ENCODE assay signal across 8 cellular contexts in genomic region chr21:36319767-36320420, GRCh38. TPM values are rescaled to one million over a fixed set of nuclear protein-coding genes. Genes with fewer than 3 reads are reported as not detected.
DNase-seq lines count a peak whose midpoint lies in the region; ATAC-seq and TF ChIP-seq lines count a peak whose summit lies in the region.

TSS of gene MORC3 (plus strand) at chr21:36320197. CDS start at chr21:36320265, 68 bp downstream.

- peaks cover 0 to 3% (median 0%) of the 10 kb centered on the region in 6 donors for H3K9me3 Mint-ChIP-seq in immature natural killer cell

- peaks cover 11 to 20% (median 13%) of the 10 kb centered on the region in 3 donors for H3K27me3 Mint-ChIP-seq in immature natural killer cell (ENCODE audit: low read depth in 3 of 3)

- peak within 1 kb of the TSS; percentile 94 to 99 (median 97) for H3K27ac Mint-ChIP-seq in immature natural killer cell

- TF ChIP-seq CTCF in AG09309 (IDR thresholded peaks at IDR 0.05; ENCODE audit: control insufficient read depth, insufficient read depth, low read depth, low read length, missing control alignments), result no peak

- peaks cover 4 to 8% (median 8%) of the 10 kb centered on the region in 3 donors for H3K36me3 Mint-ChIP-seq in immature natural killer cell

- DNase-seq in AG09309 (ENCODE audit: low read depth) (peak; percentile 97), NCI-H345 treated with DMSO at 0.1 percent for 48 hours (lab: John Stamatoyannopoulos, UW; ENCODE audit: unreplicated experiment) (peak; percentile 99), immature natural killer cell (peak; percentile 96 to 97 (median 97)), smooth muscle cell of the brain vasculature (ENCODE audit: low read depth, low spot score) (peak; percentile 98)
- peak; percentile 93 to 96 (median 94) for DNase-seq in activated CD4-positive, CD25-positive, alpha-beta regulatory T cell (lab: John Stamatoyannopoulos, UW)
- peak; percentile 97 for DNase-seq in central memory CD4-positive, alpha-beta T cell

- ATAC-seq in GM19023 (IDR thresholded peaks at IDR 0.05; ENCODE audit: unreplicated experiment) (peak; percentile 83), HG03280 (IDR thresholded peaks at IDR 0.05; ENCODE audit: unreplicated experiment) (peak; percentile 92)

- peaks cover 41 to 48% of the 10 kb centered on the region in 2 donors for H3K4me1 Mint-ChIP-seq in immature natural killer cell

- H3K4me3 ChIP-seq in AG09309 (ENCODE audit: control insufficient read depth, low read depth, low read length), result peak within 1 kb of the TSS; percentile 93

- H3K4me3 Mint-ChIP-seq in immature natural killer cell, result peak within 1 kb of the TSS; percentile 89 to 99 (median 96)

RNA-seq across cellular contexts. Expression of gene MORC3, which starts in this region (rescaled TPM):
- polyA plus RNA-seq in immature natural killer cell, result 10 to 100 TPM; 22.0 to 40.6 (median 25.1) TPM

Comparison
In these comparisons a context has a peak if more than half of its experiments do, and no peak if none do; other contexts are left out.
1. Peak in every context shown above with its lines: DNase-seq, ATAC-seq and H3K4me3 ChIP-seq.